Comparison of ENCODE assay signal across 1 cellular context in genomic region chr6:63509652-63510352, GRCh38.
TF ChIP-seq lines count a peak whose summit lies in the region.

No MANE protein-coding gene starts in this region.

TF ChIP-seq in HepG2, 621 proteins besides CTCF, POLR2A, EP300 and RAD21 (continued from another document and continues in another):
- TF ChIP-seq, protein P1, sequence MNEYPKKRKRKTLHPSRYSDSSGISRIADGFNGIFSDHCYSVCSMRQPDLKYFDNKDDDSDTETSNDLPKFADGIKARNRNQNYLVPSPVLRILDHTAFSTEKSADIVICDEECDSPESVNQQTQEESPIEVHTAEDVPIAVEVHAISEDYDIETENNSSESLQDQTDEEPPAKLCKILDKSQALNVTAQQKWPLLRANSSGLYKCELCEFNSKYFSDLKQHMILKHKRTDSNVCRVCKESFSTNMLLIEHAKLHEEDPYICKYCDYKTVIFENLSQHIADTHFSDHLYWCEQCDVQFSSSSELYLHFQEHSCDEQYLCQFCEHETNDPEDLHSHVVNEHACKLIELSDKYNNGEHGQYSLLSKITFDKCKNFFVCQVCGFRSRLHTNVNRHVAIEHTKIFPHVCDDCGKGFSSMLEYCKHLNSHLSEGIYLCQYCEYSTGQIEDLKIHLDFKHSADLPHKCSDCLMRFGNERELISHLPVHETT (CRISPR knock-in tag; conservative IDR thresholded peaks at IDR 0.05): 0 out of 2 replicates have a peak, but pooled peaks have one; percentile 34
- TF ChIP-seq, protein P2, sequence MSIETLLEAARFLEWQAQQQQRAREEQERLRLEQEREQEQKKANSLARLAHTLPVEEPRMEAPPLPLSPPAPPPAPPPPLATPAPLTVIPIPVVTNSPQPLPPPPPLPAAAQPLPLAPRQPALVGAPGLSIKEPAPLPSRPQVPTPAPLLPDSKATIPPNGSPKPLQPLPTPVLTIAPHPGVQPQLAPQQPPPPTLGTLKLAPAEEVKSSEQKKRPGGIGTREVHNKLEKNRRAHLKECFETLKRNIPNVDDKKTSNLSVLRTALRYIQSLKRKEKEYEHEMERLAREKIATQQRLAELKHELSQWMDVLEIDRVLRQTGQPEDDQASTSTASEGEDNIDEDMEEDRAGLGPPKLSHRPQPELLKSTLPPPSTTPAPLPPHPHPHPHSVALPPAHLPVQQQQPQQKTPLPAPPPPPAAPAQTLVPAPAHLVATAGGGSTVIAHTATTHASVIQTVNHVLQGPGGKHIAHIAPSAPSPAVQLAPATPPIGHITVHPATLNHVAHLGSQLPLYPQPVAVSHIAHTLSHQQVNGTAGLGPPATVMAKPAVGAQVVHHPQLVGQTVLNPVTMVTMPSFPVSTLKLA (IDR thresholded peaks at IDR 0.05): 0 out of 2 replicates have a peak, but pooled peaks have one; percentile 7
- TF ChIP-seq ZFP82 (CRISPR knock-in tag; IDR thresholded peaks at IDR 0.05; ENCODE audit: borderline replicate concordance): no peak
- TF ChIP-seq, protein P3, sequence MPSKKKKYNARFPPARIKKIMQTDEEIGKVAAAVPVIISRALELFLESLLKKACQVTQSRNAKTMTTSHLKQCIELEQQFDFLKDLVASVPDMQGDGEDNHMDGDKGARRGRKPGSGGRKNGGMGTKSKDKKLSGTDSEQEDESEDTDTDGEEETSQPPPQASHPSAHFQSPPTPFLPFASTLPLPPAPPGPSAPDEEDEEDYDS (CRISPR knock-in tag; IDR thresholded peaks at IDR 0.05): peak; percentile 79
- TF ChIP-seq, protein P4, sequence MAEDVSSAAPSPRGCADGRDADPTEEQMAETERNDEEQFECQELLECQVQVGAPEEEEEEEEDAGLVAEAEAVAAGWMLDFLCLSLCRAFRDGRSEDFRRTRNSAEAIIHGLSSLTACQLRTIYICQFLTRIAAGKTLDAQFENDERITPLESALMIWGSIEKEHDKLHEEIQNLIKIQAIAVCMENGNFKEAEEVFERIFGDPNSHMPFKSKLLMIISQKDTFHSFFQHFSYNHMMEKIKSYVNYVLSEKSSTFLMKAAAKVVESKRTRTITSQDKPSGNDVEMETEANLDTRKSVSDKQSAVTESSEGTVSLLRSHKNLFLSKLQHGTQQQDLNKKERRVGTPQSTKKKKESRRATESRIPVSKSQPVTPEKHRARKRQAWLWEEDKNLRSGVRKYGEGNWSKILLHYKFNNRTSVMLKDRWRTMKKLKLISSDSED (CRISPR knock-in tag; IDR thresholded peaks at IDR 0.05): no peak
- no peak for TF ChIP-seq NFYB (CRISPR knock-in tag; IDR thresholded peaks at IDR 0.05)
- peak; percentile 94; the same call in 1 of the 2 replicates for TF ChIP-seq DNMT3B (CRISPR knock-in tag; conservative IDR thresholded peaks at IDR 0.05)
- TF ChIP-seq, protein P5, sequence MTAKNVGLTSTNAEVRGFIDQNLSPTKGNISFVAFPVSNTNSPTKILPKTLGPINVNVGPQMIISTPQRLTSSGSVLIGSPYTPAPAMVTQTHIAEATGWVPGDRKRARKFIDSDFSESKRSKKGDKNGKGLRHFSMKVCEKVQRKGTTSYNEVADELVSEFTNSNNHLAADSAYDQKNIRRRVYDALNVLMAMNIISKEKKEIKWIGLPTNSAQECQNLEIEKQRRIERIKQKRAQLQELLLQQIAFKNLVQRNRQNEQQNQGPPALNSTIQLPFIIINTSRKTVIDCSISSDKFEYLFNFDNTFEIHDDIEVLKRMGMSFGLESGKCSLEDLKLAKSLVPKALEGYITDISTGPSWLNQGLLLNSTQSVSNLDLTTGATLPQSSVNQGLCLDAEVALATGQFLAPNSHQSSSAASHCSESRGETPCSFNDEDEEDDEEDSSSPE (CRISPR knock-in tag; IDR thresholded peaks at IDR 0.05): peak; percentile 47; the same call in 1 of the 2 replicates
- peak; percentile 88; the same call in 1 of the 2 replicates for TF ChIP-seq SOX5 (CRISPR knock-in tag; IDR thresholded peaks at IDR 0.05; ENCODE audit: borderline replicate concordance)
- peak; percentile 88 for TF ChIP-seq ATF2 (CRISPR knock-in tag; IDR thresholded peaks at IDR 0.05)
- no peak for TF ChIP-seq HES4 (CRISPR knock-in tag; IDR thresholded peaks at IDR 0.05; ENCODE audit: borderline replicate concordance)
- TF ChIP-seq DNMT1 (CRISPR knock-in tag; IDR thresholded peaks at IDR 0.05): no peak
- TF ChIP-seq, protein P6, sequence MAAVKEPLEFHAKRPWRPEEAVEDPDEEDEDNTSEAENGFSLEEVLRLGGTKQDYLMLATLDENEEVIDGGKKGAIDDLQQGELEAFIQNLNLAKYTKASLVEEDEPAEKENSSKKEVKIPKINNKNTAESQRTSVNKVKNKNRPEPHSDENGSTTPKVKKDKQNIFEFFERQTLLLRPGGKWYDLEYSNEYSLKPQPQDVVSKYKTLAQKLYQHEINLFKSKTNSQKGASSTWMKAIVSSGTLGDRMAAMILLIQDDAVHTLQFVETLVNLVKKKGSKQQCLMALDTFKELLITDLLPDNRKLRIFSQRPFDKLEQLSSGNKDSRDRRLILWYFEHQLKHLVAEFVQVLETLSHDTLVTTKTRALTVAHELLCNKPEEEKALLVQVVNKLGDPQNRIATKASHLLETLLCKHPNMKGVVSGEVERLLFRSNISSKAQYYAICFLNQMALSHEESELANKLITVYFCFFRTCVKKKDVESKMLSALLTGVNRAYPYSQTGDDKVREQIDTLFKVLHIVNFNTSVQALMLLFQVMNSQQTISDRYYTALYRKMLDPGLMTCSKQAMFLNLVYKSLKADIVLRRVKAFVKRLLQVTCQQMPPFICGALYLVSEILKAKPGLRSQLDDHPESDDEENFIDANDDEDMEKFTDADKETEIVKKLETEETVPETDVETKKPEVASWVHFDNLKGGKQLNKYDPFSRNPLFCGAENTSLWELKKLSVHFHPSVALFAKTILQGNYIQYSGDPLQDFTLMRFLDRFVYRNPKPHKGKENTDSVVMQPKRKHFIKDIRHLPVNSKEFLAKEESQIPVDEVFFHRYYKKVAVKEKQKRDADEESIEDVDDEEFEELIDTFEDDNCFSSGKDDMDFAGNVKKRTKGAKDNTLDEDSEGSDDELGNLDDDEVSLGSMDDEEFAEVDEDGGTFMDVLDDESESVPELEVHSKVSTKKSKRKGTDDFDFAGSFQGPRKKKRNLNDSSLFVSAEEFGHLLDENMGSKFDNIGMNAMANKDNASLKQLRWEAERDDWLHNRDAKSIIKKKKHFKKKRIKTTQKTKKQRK (IDR thresholded peaks at IDR 0.05; ENCODE audit: low read length): no peak
- peak; percentile 88 for TF ChIP-seq ZNF609 (CRISPR knock-in tag; IDR thresholded peaks at IDR 0.05; ENCODE audit: borderline replicate concordance)
- TF ChIP-seq, protein P7, sequence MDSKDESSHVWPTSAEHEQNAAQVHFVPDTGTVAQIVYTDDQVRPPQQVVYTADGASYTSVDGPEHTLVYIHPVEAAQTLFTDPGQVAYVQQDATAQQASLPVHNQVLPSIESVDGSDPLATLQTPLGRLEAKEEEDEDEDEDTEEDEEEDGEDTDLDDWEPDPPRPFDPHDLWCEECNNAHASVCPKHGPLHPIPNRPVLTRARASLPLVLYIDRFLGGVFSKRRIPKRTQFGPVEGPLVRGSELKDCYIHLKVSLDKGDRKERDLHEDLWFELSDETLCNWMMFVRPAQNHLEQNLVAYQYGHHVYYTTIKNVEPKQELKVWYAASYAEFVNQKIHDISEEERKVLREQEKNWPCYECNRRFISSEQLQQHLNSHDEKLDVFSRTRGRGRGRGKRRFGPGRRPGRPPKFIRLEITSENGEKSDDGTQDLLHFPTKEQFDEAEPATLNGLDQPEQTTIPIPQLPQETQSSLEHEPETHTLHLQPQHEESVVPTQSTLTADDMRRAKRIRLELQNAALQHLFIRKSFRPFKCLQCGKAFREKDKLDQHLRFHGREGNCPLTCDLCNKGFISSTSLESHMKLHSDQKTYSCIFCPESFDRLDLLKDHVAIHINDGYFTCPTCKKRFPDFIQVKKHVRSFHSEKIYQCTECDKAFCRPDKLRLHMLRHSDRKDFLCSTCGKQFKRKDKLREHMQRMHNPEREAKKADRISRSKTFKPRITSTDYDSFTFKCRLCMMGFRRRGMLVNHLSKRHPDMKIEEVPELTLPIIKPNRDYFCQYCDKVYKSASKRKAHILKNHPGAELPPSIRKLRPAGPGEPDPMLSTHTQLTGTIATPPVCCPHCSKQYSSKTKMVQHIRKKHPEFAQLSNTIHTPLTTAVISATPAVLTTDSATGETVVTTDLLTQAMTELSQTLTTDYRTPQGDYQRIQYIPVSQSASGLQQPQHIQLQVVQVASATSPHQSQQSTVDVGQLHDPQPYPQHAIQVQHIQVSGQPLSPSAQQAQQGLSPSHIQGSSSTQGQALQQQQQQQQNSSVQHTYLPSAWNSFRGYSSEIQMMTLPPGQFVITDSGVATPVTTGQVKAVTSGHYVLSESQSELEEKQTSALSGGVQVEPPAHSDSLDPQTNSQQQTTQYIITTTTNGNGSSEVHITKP (CRISPR knock-in tag; IDR thresholded peaks at IDR 0.05; ENCODE audit: low read depth): peak; percentile 67; the same call in 1 of the 2 replicates
- TF ChIP-seq MEIS1 (CRISPR knock-in tag; IDR thresholded peaks at IDR 0.05; ENCODE audit: borderline replicate concordance): peak; percentile 73; the same call in 1 of the 2 replicates
- no peak for TF ChIP-seq GPN1 (CRISPR knock-in tag; IDR thresholded peaks at IDR 0.05; ENCODE audit: borderline replicate concordance)
- TF ChIP-seq, protein P8, sequence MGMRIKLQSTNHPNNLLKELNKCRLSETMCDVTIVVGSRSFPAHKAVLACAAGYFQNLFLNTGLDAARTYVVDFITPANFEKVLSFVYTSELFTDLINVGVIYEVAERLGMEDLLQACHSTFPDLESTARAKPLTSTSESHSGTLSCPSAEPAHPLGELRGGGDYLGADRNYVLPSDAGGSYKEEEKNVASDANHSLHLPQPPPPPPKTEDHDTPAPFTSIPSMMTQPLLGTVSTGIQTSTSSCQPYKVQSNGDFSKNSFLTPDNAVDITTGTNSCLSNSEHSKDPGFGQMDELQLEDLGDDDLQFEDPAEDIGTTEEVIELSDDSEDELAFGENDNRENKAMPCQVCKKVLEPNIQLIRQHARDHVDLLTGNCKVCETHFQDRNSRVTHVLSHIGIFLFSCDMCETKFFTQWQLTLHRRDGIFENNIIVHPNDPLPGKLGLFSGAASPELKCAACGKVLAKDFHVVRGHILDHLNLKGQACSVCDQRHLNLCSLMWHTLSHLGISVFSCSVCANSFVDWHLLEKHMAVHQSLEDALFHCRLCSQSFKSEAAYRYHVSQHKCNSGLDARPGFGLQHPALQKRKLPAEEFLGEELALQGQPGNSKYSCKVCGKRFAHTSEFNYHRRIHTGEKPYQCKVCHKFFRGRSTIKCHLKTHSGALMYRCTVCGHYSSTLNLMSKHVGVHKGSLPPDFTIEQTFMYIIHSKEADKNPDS (CRISPR knock-in tag; IDR thresholded peaks at IDR 0.05): peak; percentile 96
- no peak for TF ChIP-seq GTF2F1 (IDR thresholded peaks at IDR 0.05; ENCODE audit: low read length)
- TF ChIP-seq NFATC3 (CRISPR knock-in tag; IDR thresholded peaks at IDR 0.05): no peak
- TF ChIP-seq, protein P9, sequence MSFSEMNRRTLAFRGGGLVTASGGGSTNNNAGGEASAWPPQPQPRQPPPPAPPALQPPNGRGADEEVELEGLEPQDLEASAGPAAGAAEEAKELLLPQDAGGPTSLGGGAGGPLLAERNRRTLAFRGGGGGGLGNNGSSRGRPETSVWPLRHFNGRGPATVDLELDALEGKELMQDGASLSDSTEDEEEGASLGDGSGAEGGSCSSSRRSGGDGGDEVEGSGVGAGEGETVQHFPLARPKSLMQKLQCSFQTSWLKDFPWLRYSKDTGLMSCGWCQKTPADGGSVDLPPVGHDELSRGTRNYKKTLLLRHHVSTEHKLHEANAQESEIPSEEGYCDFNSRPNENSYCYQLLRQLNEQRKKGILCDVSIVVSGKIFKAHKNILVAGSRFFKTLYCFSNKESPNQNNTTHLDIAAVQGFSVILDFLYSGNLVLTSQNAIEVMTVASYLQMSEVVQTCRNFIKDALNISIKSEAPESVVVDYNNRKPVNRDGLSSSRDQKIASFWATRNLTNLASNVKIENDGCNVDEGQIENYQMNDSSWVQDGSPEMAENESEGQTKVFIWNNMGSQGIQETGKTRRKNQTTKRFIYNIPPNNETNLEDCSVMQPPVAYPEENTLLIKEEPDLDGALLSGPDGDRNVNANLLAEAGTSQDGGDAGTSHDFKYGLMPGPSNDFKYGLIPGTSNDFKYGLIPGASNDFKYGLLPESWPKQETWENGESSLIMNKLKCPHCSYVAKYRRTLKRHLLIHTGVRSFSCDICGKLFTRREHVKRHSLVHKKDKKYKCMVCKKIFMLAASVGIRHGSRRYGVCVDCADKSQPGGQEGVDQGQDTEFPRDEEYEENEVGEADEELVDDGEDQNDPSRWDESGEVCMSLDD (CRISPR knock-in tag; IDR thresholded peaks at IDR 0.05; ENCODE audit: borderline replicate concordance): no peak
- peak; percentile 10; the same call in 1 of the 2 replicates for TF ChIP-seq GZF1 (CRISPR knock-in tag; IDR thresholded peaks at IDR 0.05)
- TF ChIP-seq ZNF720 (CRISPR knock-in tag; IDR thresholded peaks at IDR 0.05): no peak
- TF ChIP-seq ZNF558 (CRISPR knock-in tag; IDR thresholded peaks at IDR 0.05; ENCODE audit: borderline replicate concordance): no peak
